ENCODE assay signal across 16 cellular contexts in genomic region chr1:1038694-1039093, GRCh38. TPM values are rescaled to one million over a fixed set of nuclear protein-coding genes. Genes with fewer than 3 reads are reported as not detected.
DNase-seq lines count a peak whose midpoint lies in the region; ATAC-seq, FAIRE-seq and TF ChIP-seq lines count a peak whose summit lies in the region.
"Had no signal": no experiment of that assay in that cellular context is flagged by ENCODE, and none has a peak within 500 bp of the region (broad histone marks: within the 10 kb centered on the region; RNA-seq: fewer than 3 reads in every experiment).

No MANE protein-coding gene starts in this region.

- intact Hi-C loops in pancreas (cut with DNase I), result loop anchor here in 1 of 3 donors (10.0 kb wide), 2 partner anchors 76 to 256 kb away; partner anchors contain the start of gene C1orf159

- H3K4me1 ChIP-seq in pancreas, result peaks cover 8 to 9% (median 8%) of the 10 kb centered on the region in 3 donors

- H3K4me3 ChIP-seq in NB4 (ENCODE audit: low read depth, low read length) (no peak overlapping the region), WERI-Rb-1 (ENCODE audit: low read depth, low read length) (no peak overlapping the region), pancreas (no peak overlapping the region)
- H3K4me3 ChIP-seq: body of pancreas, PC-9, prostate gland had no signal

- DNase-seq in GM13976 (ENCODE audit: low spot score) (peak; percentile 79), NB4 (ENCODE audit: low read depth) (peak; percentile 85), medulla oblongata (ENCODE audit: extremely low spot score) (peak; percentile 56), WERI-Rb-1 (no peak), pancreas (no peak), GM19238 (ENCODE audit: insufficient read length, low spot score) (no peak)
- no peak for DNase-seq in NK-92 treated with Interleukin-12 subunit alpha and Interleukin-12 subunit beta, amount 100 ng/mL, for 24 hours (lab: John Stamatoyannopoulos, UW)
- DNase-seq: activated CD4-positive, alpha-beta T cell treated with anti-CD3 and anti-CD28 coated beads, Interleukin-2, amount 10 ng/mL, durations not matched to agents 7 days and 5 days; body of pancreas; DMS53; kidney glomerular epithelial cell; NCI-H1105 treated with DMSO at 0.1 percent for 48 hours; PC-9 had no signal

- no peak for TF ChIP-seq CTCF in GM13976 (IDR thresholded peaks at IDR 0.05; ENCODE audit: borderline replicate concordance, control extremely low read depth, extremely low read depth, insufficient read depth, missing control alignments)
- no peak for TF ChIP-seq CTCF in NB4 (IDR thresholded peaks at IDR 0.05; ENCODE audit: low read depth, low read length)
- TF ChIP-seq CTCF in WERI-Rb-1 (IDR thresholded peaks at IDR 0.05; ENCODE audit: low read depth, low read length), result no peak
- no peak for TF ChIP-seq CTCF in pancreas (IDR thresholded peaks at IDR 0.05)

- WGBS in pancreas, 2 donors, result 90 to 96% methylated on average over 6 of the region's 6 CpGs

- TF ChIP-seq POLR2A in NB4 (IDR thresholded peaks at IDR 0.05; ENCODE audit: extremely low read depth, insufficient read length), result no peak

- H3K36me3 ChIP-seq in WERI-Rb-1 (peaks cover 44% of the 10 kb centered on the region), pancreas (no peaks in the 10 kb centered on the region)
- H3K36me3 ChIP-seq: prostate gland had no signal

- ATAC-seq in GM21786 (IDR thresholded peaks at IDR 0.05; ENCODE audit: unreplicated experiment) (peak; percentile 81), pancreas (no peak)
- ATAC-seq: body of pancreas had no signal

- H3K9me3 ChIP-seq in WERI-Rb-1 (ENCODE audit: severe bottlenecking) (peaks cover 3% of the 10 kb centered on the region), pancreas (no peaks in the 10 kb centered on the region)
- H3K9me3 ChIP-seq: body of pancreas, prostate gland had no signal

- H3K27me3 ChIP-seq in WERI-Rb-1 (ENCODE audit: insufficient read depth, low read depth, severe bottlenecking) (no peaks in the 10 kb centered on the region), pancreas (no peaks in the 10 kb centered on the region)
- H3K27me3 ChIP-seq: body of pancreas had no signal

- H3K27ac ChIP-seq in WERI-Rb-1, result no peak overlapping the region
- no peak overlapping the region for H3K27ac ChIP-seq in pancreas
- H3K27ac ChIP-seq: body of pancreas, PC-9, prostate gland had no signal

- in situ Hi-C loops in GM13976 (cut with MboI; ENCODE audit: low sequenced_read_pairs, unreplicated experiment), result no loop called here

- no peak for FAIRE-seq in pancreas (lab: Jason Lieb, UNC)

RNA-seq across cellular contexts. Expression of gene AGRN, which starts 18.8 kb away (rescaled TPM):
- total RNA-seq in pancreas, result 100 to 1,000 TPM in 1 of 6 donors, 10 to 100 TPM in 5; 40.5 to 107 (median 64.0) TPM
- 100 to 1,000 TPM in 1 of 2 donors, 10 to 100 TPM in 1; 94.7 to 166 TPM for polyA plus RNA-seq in pancreas

RNA-seq across cellular contexts. Expression of gene ISG15, which starts 25.4 kb away (rescaled TPM):
- total RNA-seq in pancreas, result 10 to 100 TPM in 2 of 6 donors, 1 to 10 TPM in 4; 4.3 to 19.4 (median 6.6) TPM
- 10 to 100 TPM; 25.9 to 45.0 TPM for polyA plus RNA-seq in pancreas

RNA-seq across cellular contexts. Expression of gene RNF223, which starts 35.4 kb away (rescaled TPM):
- under 1 TPM in 4 of 6 donors, not detected in 2; 0.12 to 0.37 (median 0.16) TPM for total RNA-seq in pancreas
- polyA plus RNA-seq in pancreas, result under 1 TPM; 0.05 to 0.34 TPM
- total RNA-seq: activated CD4-positive, alpha-beta T cell treated with anti-CD3 and anti-CD28 coated beads, Interleukin-2, amount 10 ng/mL, durations not matched to agents 7 days and 5 days; fibroblast of lung had no signal
- polyA plus RNA-seq: fibroblast of lung had no signal

RNA-seq across cellular contexts. Expression of gene HES4, which starts 38.8 kb away (rescaled TPM):
- total RNA-seq in pancreas, result 10 to 100 TPM; 13.2 to 29.4 (median 21.3) TPM
- 10 to 100 TPM; 31.9 to 46.4 TPM for polyA plus RNA-seq in pancreas

RNA-seq across cellular contexts. Expression of gene PERM1, which starts 56.8 kb away (rescaled TPM):
- total RNA-seq in pancreas, result under 1 TPM in 2 of 6 donors, not detected in 4; 0.04 to 0.32 TPM
- under 1 TPM; 0.15 to 0.35 TPM for polyA plus RNA-seq in pancreas
- total RNA-seq: activated CD4-positive, alpha-beta T cell treated with anti-CD3 and anti-CD28 coated beads, Interleukin-2, amount 10 ng/mL, durations not matched to agents 7 days and 5 days; body of pancreas had no signal

Comparison
In these comparisons a context has a peak if more than half of its experiments do, and no peak if none do; other contexts are left out.
1. DNase-seq: peak in GM13976 (single experiment), NB4 (single experiment) and medulla oblongata (single experiment); none in WERI-Rb-1 (single experiment), pancreas (0 of 6), GM19238 (single experiment) and NK-92 treated with Interleukin-12 subunit alpha and Interleukin-12 subunit beta, amount 100 ng/mL, for 24 hours (single experiment).